Comparison of ENCODE assay signal across 9 cellular contexts in the genomic region with DNA sequence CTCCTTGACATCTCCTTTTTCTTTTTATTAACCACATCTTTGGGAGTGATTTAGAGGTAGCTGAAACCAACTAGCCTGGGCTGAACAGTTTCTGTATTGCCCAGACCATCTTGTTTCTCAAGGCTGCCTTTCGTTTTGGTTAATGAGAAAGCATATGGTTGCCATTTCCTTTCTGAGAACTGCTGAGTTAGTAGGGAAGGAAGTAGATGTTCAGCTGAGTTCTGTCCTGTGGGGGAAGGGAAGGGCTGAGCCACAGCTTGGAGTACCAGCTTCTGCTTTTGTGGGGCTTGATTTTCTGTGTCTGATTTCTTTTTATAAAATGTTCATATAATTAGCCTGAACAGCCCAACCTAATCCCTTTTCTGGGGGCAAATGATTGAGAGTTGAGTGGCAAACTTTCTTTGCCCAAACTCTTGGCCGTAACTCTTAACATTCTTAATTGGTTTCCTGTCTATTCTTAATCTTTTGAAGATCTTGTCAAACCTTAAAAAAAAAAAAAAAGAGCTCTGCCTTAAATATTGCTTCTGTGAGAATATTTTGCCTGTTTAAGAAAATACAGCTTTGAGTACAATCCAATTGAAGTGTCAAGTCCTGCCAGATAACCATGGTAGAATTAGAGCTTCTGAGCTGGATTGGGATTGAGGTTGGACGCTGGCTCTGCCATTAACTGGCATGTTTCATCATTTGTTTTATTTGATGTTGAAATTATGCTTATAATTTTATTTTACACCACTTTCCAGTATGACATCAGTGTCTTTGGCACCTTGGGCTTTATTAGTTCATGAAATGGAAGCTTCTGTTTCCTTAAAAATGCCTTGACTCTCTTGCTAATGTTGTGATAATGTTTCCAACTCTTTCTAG. TPM values are rescaled to one million over a fixed set of nuclear protein-coding genes. Genes with fewer than 3 reads are reported as not detected.
DNase-seq lines count a peak whose midpoint lies in the region; ATAC-seq, FAIRE-seq and TF ChIP-seq lines count a peak whose summit lies in the region.
"Had no signal": no experiment of that assay in that cellular context is flagged by ENCODE, and none has a peak within 500 bp of the region (broad histone marks: within the 10 kb centered on the region; RNA-seq: fewer than 3 reads in every experiment).

No MANE protein-coding gene starts in this region.

- H3K4me1 ChIP-seq in BLaER1 treated with 17β-estradiol and CSF1 and Interleukin-3, amounts not matched to agents 10 nM and 100 nM: peaks cover 29 to 51% (median 44%) of the 10 kb centered on the region in 10 experiments
- peaks cover 17% of the 10 kb centered on the region for H3K4me1 ChIP-seq in psoas muscle

- H3K4me3 ChIP-seq in BLaER1 treated with 17β-estradiol and CSF1 and Interleukin-3, amounts not matched to agents 10 nM and 100 nM: peak overlapping the region in 4 of 10 experiments; percentile 18 to 56 (median 22); a peak in 5 of 20 replicates
- no peak overlapping the region for H3K4me3 ChIP-seq in psoas muscle

- no peaks in the 10 kb centered on the region for H3K9me3 Mint-ChIP-seq in endothelial cell (ENCODE audit: unreplicated experiment)

- TF ChIP-seq CTCF in endothelial cell (IDR thresholded peaks at IDR 0.05; ENCODE audit: unreplicated experiment): no peak
- no peak for TF ChIP-seq CTCF in psoas muscle (IDR thresholded peaks at IDR 0.05)
- TF ChIP-seq CTCF in D721Med (IDR thresholded peaks at IDR 0.05; ENCODE audit: insufficient read depth, missing control alignments): no peak

- peak overlapping the region; percentile 84 to 98 (median 94) for H3K4me2 ChIP-seq in BLaER1 treated with 17β-estradiol and CSF1 and Interleukin-3, amounts not matched to agents 10 nM and 100 nM

- peak overlapping the region; percentile 49 to 99 (median 96) for H3K9ac ChIP-seq in BLaER1 treated with 17β-estradiol and CSF1 and Interleukin-3, amounts not matched to agents 10 nM and 100 nM

- DNase-seq in activated CD4-positive, alpha-beta T cell treated with anti-CD3 and anti-CD28 coated beads for 24 hours (ENCODE audit: low read depth in 2 of 2): peak; percentile 28 to 35
- DNase-seq in endothelial cell (ENCODE audit: low spot score): peak; percentile 15
- DNase-seq in psoas muscle: peak; percentile 28 to 55
- no peak for DNase-seq in D721Med (ENCODE audit: insufficient read length, low spot score)
- no peak for DNase-seq in HK-2 (ENCODE audit: unreplicated experiment)

- H4K20me1 ChIP-seq in BLaER1 treated with 17β-estradiol and CSF1 and Interleukin-3, amounts not matched to agents 10 nM and 100 nM: peaks cover 0 to 13% (median 0%) of the 10 kb centered on the region in 11 experiments; a peak in 4 of 22 replicates

- H3K27ac ChIP-seq in BLaER1 treated with 17β-estradiol and CSF1 and Interleukin-3, amounts not matched to agents 10 nM and 100 nM: peak overlapping the region; percentile 73 to 98 (median 92)
- H3K27ac ChIP-seq in psoas muscle: no peak overlapping the region

- WGBS in psoas muscle, 3 donors: 41 to 63% (median 50%) methylated on average over 3 of the region's 3 CpGs

- ATAC-seq in GM19463 (IDR thresholded peaks at IDR 0.05; ENCODE audit: unreplicated experiment): peak; percentile 50
- peak; percentile 60 for ATAC-seq in HG03520 (IDR thresholded peaks at IDR 0.05; ENCODE audit: unreplicated experiment)
- ATAC-seq in psoas muscle: no peak
- ATAC-seq: gastrocnemius medialis had no signal

- FAIRE-seq in D721Med (lab: Jason Lieb, UNC): no peak

- H3K4me1 Mint-ChIP-seq in endothelial cell (ENCODE audit: unreplicated experiment): peaks cover 27% of the 10 kb centered on the region

- H3K36me3 Mint-ChIP-seq in endothelial cell (ENCODE audit: low read depth, unreplicated experiment): peaks cover 4% of the 10 kb centered on the region

- H3K27ac Mint-ChIP-seq in endothelial cell (ENCODE audit: unreplicated experiment): peak overlapping the region; percentile 96

- H3K36me3 ChIP-seq in BLaER1 treated with 17β-estradiol and CSF1 and Interleukin-3, amounts not matched to agents 10 nM and 100 nM: peaks cover 0 to 9% (median 0%) of the 10 kb centered on the region in 11 experiments; a peak in 3 of 22 replicates
- H3K36me3 ChIP-seq in psoas muscle (ENCODE audit: insufficient read depth in 1 of 2, low read depth in 1 of 2): no peaks in the 10 kb centered on the region
- H3K36me3 ChIP-seq: gastrocnemius medialis had no signal

- peaks cover 12% of the 10 kb centered on the region for H3K27me3 Mint-ChIP-seq in endothelial cell (ENCODE audit: unreplicated experiment)

- peak overlapping the region; percentile 14 for H3K4me3 Mint-ChIP-seq in endothelial cell (ENCODE audit: unreplicated experiment)

- no peaks in the 10 kb centered on the region for H3K27me3 ChIP-seq in BLaER1 treated with 17β-estradiol and CSF1 and Interleukin-3, amounts not matched to agents 10 nM and 100 nM
- no peaks in the 10 kb centered on the region for H3K27me3 ChIP-seq in psoas muscle (ENCODE audit: insufficient read depth in 3 of 3, low read length in 2 of 3)
- H3K27me3 ChIP-seq: gastrocnemius medialis had no signal

- H3K9me3 ChIP-seq in BLaER1 treated with 17β-estradiol and CSF1 and Interleukin-3, amounts not matched to agents 10 nM and 100 nM (replicated peaks in 1 of 11): peaks cover 0 to 9% (median 0%) of the 10 kb centered on the region in 11 experiments; a peak in 4 of 22 replicates
- no peaks in the 10 kb centered on the region for H3K9me3 ChIP-seq in psoas muscle
- H3K9me3 ChIP-seq: gastrocnemius medialis had no signal

- intact Hi-C loops in psoas muscle (cut with DNase I): no loop called here

RNA-seq across cellular contexts. Expression of gene NABP1, which starts 1.9 kb away (rescaled TPM):
- total RNA-seq in endothelial cell (ENCODE audit: unreplicated experiment) (20.5 TPM), psoas muscle (10 to 100 TPM in 2 of 4 donors, 1 to 10 TPM in 2; 7.2 to 41.6 (median 10.5) TPM)
- 10 to 100 TPM in 1 of 3 donors, 1 to 10 TPM in 2; 4.0 to 36.0 (median 5.3) TPM for polyA plus RNA-seq in psoas muscle

Comparison
In these comparisons a context has a peak if more than half of its experiments do, and no peak if none do; other contexts are left out.
1. ATAC-seq: peak in GM19463 (single experiment) and HG03520 (single experiment); none in psoas muscle (0 of 4).
2. DNase-seq: peak in activated CD4-positive, alpha-beta T cell treated with anti-CD3 and anti-CD28 coated beads for 24 hours (2 of 2), endothelial cell (single experiment) and psoas muscle (2 of 2); none in D721Med (single experiment) and HK-2 (single experiment).